In the genomic region with DNA sequence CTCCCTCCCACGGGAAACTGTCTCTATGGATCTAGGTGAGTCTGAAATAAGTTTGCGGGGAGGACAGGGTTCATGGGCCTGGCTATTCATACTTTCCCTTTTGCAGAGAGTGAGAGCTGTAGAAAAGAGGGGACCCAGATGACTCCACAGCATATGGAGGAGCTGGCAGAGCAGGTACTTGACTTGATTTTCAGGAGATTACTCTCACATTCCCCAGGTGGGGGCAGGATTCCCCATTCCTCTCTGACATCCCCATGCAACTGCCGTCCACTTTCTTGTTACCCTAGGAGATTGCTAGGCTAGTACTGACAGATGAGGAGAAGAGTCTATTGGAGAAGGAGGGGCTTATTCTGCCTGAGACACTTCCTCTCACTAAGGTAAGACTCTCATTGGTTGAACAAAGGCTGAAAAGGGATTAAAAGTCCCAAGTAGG, we compare ENCODE assay signal across 8 cellular contexts.
DNase-seq lines count a peak whose midpoint lies in the region; TF ChIP-seq lines count a peak whose summit lies in the region.

No MANE protein-coding gene starts in this region.

- peak overlapping the region; percentile 96 to 100 for H3K9ac ChIP-seq in stomach smooth muscle (ENCODE audit: low read length in 2 of 2)

- DNase-seq in Ammon's horn (ENCODE audit: low spot score), result peak; percentile 21
- DNase-seq in NCI-H510A (lab: John Stamatoyannopoulos, UW), result peak; percentile 30
- DNase-seq in amniotic epithelial cell (ENCODE audit: low read depth), result peak; percentile 68
- DNase-seq in iPS-NIHi7 (ENCODE audit: extremely low spot score), result peak; percentile 68
- DNase-seq in GOT3 (lab: John Stamatoyannopoulos, UW), result no peak
- DNase-seq in hippocampal formation (lab: John Stamatoyannopoulos, UW), result no peak

- H3K27ac ChIP-seq in stomach smooth muscle (ENCODE audit: low read length), result peak overlapping the region; percentile 99

- H3K9me3 ChIP-seq in stomach smooth muscle (ENCODE audit: control insufficient read depth in 2 of 2, low read length in 2 of 2), result no peaks in the 10 kb centered on the region

- peak; percentile 12 for TF ChIP-seq CTCF in GM12873 (IDR thresholded peaks at IDR 0.05; ENCODE audit: insufficient read depth, low read depth, low read length, missing control alignments)

- H3K4me3 ChIP-seq in stomach smooth muscle (ENCODE audit: low read length in 2 of 2), result peak overlapping the region; percentile 95

- peaks cover 47% of the 10 kb centered on the region for H3K4me1 ChIP-seq in stomach smooth muscle (ENCODE audit: control insufficient read depth, insufficient read depth, low read length)

- no peaks in the 10 kb centered on the region for H3K27me3 ChIP-seq in stomach smooth muscle (ENCODE audit: control insufficient read depth in 1 of 2, insufficient read depth in 2 of 2, low read length in 2 of 2)

- H3K36me3 ChIP-seq in stomach smooth muscle (ENCODE audit: control insufficient read depth in 2 of 2, insufficient read depth in 2 of 2, low read length in 2 of 2), result peaks cover 33 to 34% of the 10 kb centered on the region in 2 donors

Comparison
In these comparisons a context has a peak if more than half of its experiments do, and no peak if none do; other contexts are left out.
1. DNase-seq: peak in Ammon's horn (single experiment), NCI-H510A (single experiment), amniotic epithelial cell (single experiment) and iPS-NIHi7 (single experiment); none in GOT3 (single experiment) and hippocampal formation (0 of 2).